Comparison of ENCODE assay signal across 21 cellular contexts in the genomic region with DNA sequence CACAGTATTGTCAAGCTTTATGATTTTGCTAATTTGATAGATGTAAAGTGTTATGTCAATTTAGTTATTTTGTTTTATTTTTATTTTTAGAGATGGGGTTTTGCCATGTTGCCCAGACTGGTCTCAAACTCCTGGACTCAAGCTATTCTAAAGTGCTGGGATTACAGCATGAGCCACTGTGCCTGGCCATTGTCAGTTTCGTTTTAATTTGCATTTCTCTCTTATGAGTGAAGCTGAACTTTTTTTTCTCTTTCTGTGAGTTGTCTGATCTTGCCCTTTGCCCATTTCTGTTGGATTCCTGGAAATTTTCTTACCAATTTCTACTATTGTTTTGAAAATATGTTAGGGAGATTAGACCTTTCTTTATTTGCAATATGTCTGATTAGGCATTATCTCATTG. TPM values are rescaled to one million over a fixed set of nuclear protein-coding genes. Genes with fewer than 3 reads are reported as not detected.
DNase-seq lines count a peak whose midpoint lies in the region; ATAC-seq, FAIRE-seq and TF ChIP-seq lines count a peak whose summit lies in the region.
"Had no signal": no experiment of that assay in that cellular context is flagged by ENCODE, and none has a peak within 500 bp of the region (broad histone marks: within the 10 kb centered on the region; RNA-seq: fewer than 3 reads in every experiment).

No MANE protein-coding gene starts in this region.

- H2AFZ ChIP-seq in Karpas-422 (ENCODE audit: low read length) (no peak overlapping the region), GM12878 (ENCODE audit: control insufficient read depth, low read depth, low read length) (no peak overlapping the region)
- H2AFZ ChIP-seq: GM23338 had no signal

- TF ChIP-seq POLR2A in GM12892 (IDR thresholded peaks at IDR 0.05; ENCODE audit: low read depth, low read length) (no peak), GM12878 (IDR thresholded peaks at IDR 0.05; ENCODE audit: low read depth, low read length) (no peak)

- 0% methylated on average over 1 of the region's 1 CpG for WGBS in GM12878 (ENCODE audit: insufficient coverage, insufficient replicate concordance, low lambda C conversion rate, missing lambda C conversion rate)

- peaks cover 12 to 31% (median 27%) of the 10 kb centered on the region in 3 donors for H3K36me3 Mint-ChIP-seq in immature natural killer cell

- no peak for TF ChIP-seq EP300 in GM12878 (IDR thresholded peaks at IDR 0.05; ENCODE audit: borderline replicate concordance in 1 of 2, control insufficient read depth in 1 of 2, low read depth in 2 of 2, low read length in 2 of 2)

- H3K9me3 Mint-ChIP-seq in immature natural killer cell: no peaks in the 10 kb centered on the region
- H3K9me3 Mint-ChIP-seq: CD8-positive, alpha-beta memory T cell; GM23338; IgD-negative memory B cell had no signal

- no TSS peak for BruUV-seq in GM12878 (replicated peaks; lab: Mats Ljungman, UMichigan)

- no peaks in the 10 kb centered on the region for H3K9me2 ChIP-seq in Karpas-422 (replicated peaks; ENCODE audit: insufficient read depth, low read length)

- POLR2A ChIA-PET in GM12878 (lab: Charles Lee): interaction anchor here (1.1 to 1.2 kb wide), 2 partner anchors 9 to 15 kb away, joined by 3 read pairs; partner anchors contain the start of gene NEU3

- RAD21 ChIA-PET in GM12878 (lab: Charles Lee; ENCODE audit: unreplicated experiment): interaction anchor here (0.7 to 1.2 kb wide), 4 partner anchors 11 to 74 kb away, joined by 3 to 5 read pairs (median 4); partner anchors contain the start of gene NEU3

- peak; percentile 58 for ATAC-seq in GM19324 (IDR thresholded peaks at IDR 0.05; ENCODE audit: low FRiP score, unreplicated experiment)
- ATAC-seq in GM12878: peak; percentile 82
- ATAC-seq: GM23338, HepG2 had no signal

- H3K4me3 ChIP-seq in Karpas-422 (ENCODE audit: low read length) (no peak overlapping the region), GM12878 (no peak overlapping the region)
- H3K4me3 ChIP-seq: BLaER1 treated with 17β-estradiol and CSF1 and Interleukin-3, amounts not matched to agents 10 nM and 100 nM; GM23338 had no signal

- TF ChIP-seq CTCF in GM12878 (IDR thresholded peaks at IDR 0.05 in 2 of 3, conservative IDR thresholded peaks at IDR 0.05 in 1 of 3; ENCODE audit: control insufficient read depth in 2 of 3, extremely low read depth in 1 of 3, insufficient read depth in 1 of 3, low read depth in 3 of 3, low read length in 3 of 3): no peak

- no peak overlapping the region for H3K9ac ChIP-seq in Karpas-422 (ENCODE audit: low read length)
- no peak overlapping the region for H3K9ac ChIP-seq in GM12878 (ENCODE audit: control insufficient read depth, insufficient read depth, low read length)
- H3K9ac ChIP-seq: BLaER1 treated with 17β-estradiol and CSF1 and Interleukin-3, amounts not matched to agents 10 nM and 100 nM had no signal

- peaks cover 54% of the 10 kb centered on the region for H3K4me1 ChIP-seq in Karpas-422 (ENCODE audit: low read length)
- H3K4me1 ChIP-seq in GM12878 (ENCODE audit: control insufficient read depth, insufficient read depth, low read length): peaks cover 19% of the 10 kb centered on the region
- H3K4me1 ChIP-seq: BLaER1 treated with 17β-estradiol and CSF1 and Interleukin-3, amounts not matched to agents 10 nM and 100 nM had no signal

- in situ Hi-C loops in GM12878 (cut with MboI): no loop called here

- peaks cover 1 to 2% (median 2%) of the 10 kb centered on the region in 3 donors for H3K27me3 Mint-ChIP-seq in immature natural killer cell (ENCODE audit: low read depth in 3 of 3)
- H3K27me3 Mint-ChIP-seq: B cell; CD8-positive, alpha-beta memory T cell; IgD-negative memory B cell had no signal

- DNase-seq in GM12892 (ENCODE audit: insufficient read length): no peak
- DNase-seq in Karpas-422: no peak
- no peak for DNase-seq in GM12878 (ENCODE audit: low read depth, low spot score)
- DNase-seq in head of caudate nucleus: no peak
- no peak for DNase-seq in NCI-H82 treated with DMSO at 0.1 percent for 48 hours (lab: John Stamatoyannopoulos, UW; ENCODE audit: unreplicated experiment)
- no peak for DNase-seq in immature natural killer cell
- DNase-seq: CD8-positive, alpha-beta memory T cell; COR-L47; DMS 273 treated with DMSO at 0.1 percent for 48 hours; DMS53; DND-41; EL; HCEC 1CT; KBM-7 had no signal

- H3K27ac ChIP-seq in Karpas-422 (ENCODE audit: low read length) (peak overlapping the region; percentile 59), GM12878 (ENCODE audit: control insufficient read depth, insufficient read depth) (no peak overlapping the region)
- H3K27ac ChIP-seq: BLaER1 treated with 17β-estradiol and CSF1 and Interleukin-3, amounts not matched to agents 10 nM and 100 nM had no signal

- SMC1A ChIA-PET in GM12878 (lab: Charles Lee; ENCODE audit: uncharacterized antibody, unreplicated experiment): interaction anchor here (1.0 to 1.1 kb wide), 2 partner anchors 8 to 11 kb away, joined by 4 read pairs; no protein-coding TSS in a partner anchor

- FAIRE-seq in GM12892 (lab: Jason Lieb, UNC) (peak; percentile 73), GM12878 (lab: Jason Lieb, UNC) (no peak)
- FAIRE-seq: H54, HepG2 had no signal

- no peak overlapping the region for H3K4me3 Mint-ChIP-seq in immature natural killer cell
- H3K4me3 Mint-ChIP-seq: B cell; CD8-positive, alpha-beta memory T cell; GM23338; IgD-negative memory B cell had no signal

- no peak overlapping the region for H3K4me2 ChIP-seq in Karpas-422 (ENCODE audit: low read depth, low read length, poor library complexity, severe bottlenecking)
- H3K4me2 ChIP-seq in GM12878 (ENCODE audit: control insufficient read depth, insufficient read depth): peak overlapping the region; percentile 31; the same call in 1 of the 2 replicates
- H3K4me2 ChIP-seq: BLaER1 treated with 17β-estradiol and CSF1 and Interleukin-3, amounts not matched to agents 10 nM and 100 nM; GM23338 had no signal

- H4K20me1 ChIP-seq in Karpas-422 (ENCODE audit: insufficient read depth, low read depth, low read length) (no peaks in the 10 kb centered on the region; the same call in 1 of the 2 replicates), GM12878 (ENCODE audit: control insufficient read depth, insufficient read depth) (no peaks in the 10 kb centered on the region)
- H4K20me1 ChIP-seq: BLaER1 treated with 17β-estradiol and CSF1 and Interleukin-3, amounts not matched to agents 10 nM and 100 nM had no signal

- H3K4me1 Mint-ChIP-seq in immature natural killer cell: no peaks in the 10 kb centered on the region
- H3K4me1 Mint-ChIP-seq: CD8-positive, alpha-beta memory T cell; GM23338 had no signal

- no peak for TF ChIP-seq RAD21 in GM12878 (IDR thresholded peaks at IDR 0.05; ENCODE audit: insufficient read depth, low read depth, low read length)

- no peaks in the 10 kb centered on the region for H3K9me3 ChIP-seq in Karpas-422 (ENCODE audit: low read length)
- H3K9me3 ChIP-seq in GM12878 (replicated peaks; ENCODE audit: control insufficient read depth, insufficient read depth, low read length): no peaks in the 10 kb centered on the region; the same call in 2 of the 3 replicates
- H3K9me3 ChIP-seq: BLaER1 treated with 17β-estradiol and CSF1 and Interleukin-3, amounts not matched to agents 10 nM and 100 nM had no signal

- H3K79me2 ChIP-seq in Karpas-422 (ENCODE audit: low read length) (peaks cover 63% of the 10 kb centered on the region), GM12878 (ENCODE audit: control insufficient read depth, insufficient read depth, low read length) (no peaks in the 10 kb centered on the region; the same call in 1 of the 2 replicates)

- CTCF ChIA-PET in GM12878 (lab: Yijun Ruan, JAX): interaction anchor here (0.8 to 4.0 kb wide), 7 partner anchors 10 to 278 kb away, joined by 3 to 24 read pairs (median 4); partner anchors contain the start of gene NEU3

- intact Hi-C loops in GM12878 (cut with micrococcal nuclease; ENCODE audit: unreplicated experiment): no loop called here
- intact Hi-C loops in head of caudate nucleus (cut with DNase I): no loop called here

- no peak overlapping the region for H3K27ac Mint-ChIP-seq in immature natural killer cell
- H3K27ac Mint-ChIP-seq: B cell; CD8-positive, alpha-beta memory T cell; GM23338; IgD-negative memory B cell had no signal

- no peaks in the 10 kb centered on the region for H3K27me3 ChIP-seq in Karpas-422 (ENCODE audit: low read length)
- no peaks in the 10 kb centered on the region for H3K27me3 ChIP-seq in GM12878 (replicated peaks in 1 of 2; ENCODE audit: control insufficient read depth in 2 of 2, insufficient read depth in 2 of 2, low read length in 1 of 2)
- H3K27me3 ChIP-seq: BLaER1 treated with 17β-estradiol and CSF1 and Interleukin-3, amounts not matched to agents 10 nM and 100 nM had no signal

- H3K36me3 ChIP-seq in Karpas-422 (ENCODE audit: insufficient read depth, low read length) (peaks cover 78% of the 10 kb centered on the region), GM12878 (ENCODE audit: control insufficient read depth in 2 of 2, insufficient read depth in 2 of 2, low read length in 1 of 2) (peaks cover 9 to 25% of the 10 kb centered on the region in 2 experiments)

RNA-seq across cellular contexts. Expression of gene NEU3, which starts 15.5 kb away (rescaled TPM):
- polyA plus RNA-seq in GM12892 (2012; ENCODE audit: missing spikeins): 8.6 TPM
- total RNA-seq in Karpas-422 (2014; rRNA removed; shearing (Covaris generic); ENCODE audit: low replicate concordance): 103 and 133 TPM in 2 replicates
- total RNA-seq in GM12878 (2013; cell fraction: nucleolus; rRNA removed): 40.3 and 47.0 TPM in 2 replicates
- total RNA-seq in GM12878 (2014; rRNA removed) (17.3 and 18.1 TPM in 2 replicates), GM12878 (2014; rRNA removed; fragmentation: Illumina TruSeq; extraction: Trizol) (14.8 and 15.4 TPM in 2 replicates), GM12878 (2021) (13.3 and 13.9 TPM in 2 replicates)
- 6.7 TPM for polyA plus RNA-seq in GM12878 (2011; ENCODE audit: low read depth)
- polyA plus RNA-seq in GM12878 (2011; rRNA removed) (13.4 and 14.8 TPM in 2 replicates), GM12878 (2014; fragmentation: Illumina TruSeq; extraction: Trizol) (13.4 and 13.9 TPM in 2 replicates), GM12878 (2014; fragmentation: Nextera tagmentation; extraction: Ambion mirVana) (1 to 10 TPM; 2.5 TPM), GM12878 (2014; rRNA removed) (15.4 and 20.3 TPM in 2 replicates), GM12878 (2016; fragmentation: Nextera tagmentation; extraction: Ambion mirVana) (10 to 100 TPM in 1 of 2 experiments, 1 to 10 TPM in 1; 9.7 to 11.0 TPM), immature natural killer cell (1 to 10 TPM; 1.5 to 4.6 (median 2.0) TPM)
- 16.3 and 19.0 TPM in 2 replicates for polyA plus RNA-seq in GM12878 (2011; cell fraction: cytosol; rRNA removed)
- 21.9 and 22.6 TPM in 2 replicates for polyA plus RNA-seq in GM12878 (2011; cell fraction: nucleus; rRNA removed)
- polyA plus RNA-seq in GM12878 (2012): 7.8 and 8.6 TPM in 2 replicates
- polyA minus RNA-seq in GM12878 (2011; rRNA and poly(A)+ RNA removed): 26.6 and 33.3 TPM in 2 replicates
- polyA minus RNA-seq in GM12878 (2011; cell fraction: cytosol; rRNA and poly(A)+ RNA removed): 12.3 and 13.1 TPM in 2 replicates
- polyA minus RNA-seq in GM12878 (2011; cell fraction: nucleus; rRNA and poly(A)+ RNA removed): 14.0 and 25.3 TPM in 2 replicates

RNA-seq across cellular contexts. Expression of gene SPCS2, which starts 55.1 kb away (rescaled TPM):
- 129 TPM for polyA plus RNA-seq in GM12892 (2012; ENCODE audit: missing spikeins)
- 33.2 and 91.5 TPM in 2 replicates for total RNA-seq in Karpas-422 (2014; rRNA removed; shearing (Covaris generic); ENCODE audit: low replicate concordance)
- total RNA-seq in GM12878 (2013; cell fraction: nucleolus; rRNA removed): 71.4 and 148 TPM in 2 replicates
- total RNA-seq in GM12878 (2014; rRNA removed) (40.7 and 48.3 TPM in 2 replicates), GM12878 (2014; rRNA removed; fragmentation: Illumina TruSeq; extraction: Trizol) (52.9 and 53.6 TPM in 2 replicates), GM12878 (2021) (143 and 145 TPM in 2 replicates)
- polyA plus RNA-seq in GM12878 (2011; ENCODE audit: low read depth): 91.2 TPM
- polyA plus RNA-seq in GM12878 (2011; rRNA removed) (192 and 234 TPM in 2 replicates), GM12878 (2014; fragmentation: Illumina TruSeq; extraction: Trizol) (176 and 220 TPM in 2 replicates), GM12878 (2014; fragmentation: Nextera tagmentation; extraction: Ambion mirVana) (100 to 1,000 TPM; 429 to 430 TPM), GM12878 (2014; rRNA removed) (192 and 236 TPM in 2 replicates), GM12878 (2016; fragmentation: Nextera tagmentation; extraction: Ambion mirVana) (100 to 1,000 TPM; 636 to 661 TPM), immature natural killer cell (100 to 1,000 TPM; 236 to 327 (median 281) TPM)
- polyA plus RNA-seq in GM12878 (2011; cell fraction: cytosol; rRNA removed): 44.5 and 78.9 TPM in 2 replicates
- 26.5 and 50.5 TPM in 2 replicates for polyA plus RNA-seq in GM12878 (2011; cell fraction: nucleus; rRNA removed)
- polyA plus RNA-seq in GM12878 (2012): 139 and 145 TPM in 2 replicates
- 24.5 and 29.1 TPM in 2 replicates for polyA minus RNA-seq in GM12878 (2011; rRNA and poly(A)+ RNA removed)
- polyA minus RNA-seq in GM12878 (2011; cell fraction: cytosol; rRNA and poly(A)+ RNA removed): 14.6 and 14.7 TPM in 2 replicates
- polyA minus RNA-seq in GM12878 (2011; cell fraction: nucleus; rRNA and poly(A)+ RNA removed): 4.5 and 15.3 TPM in 2 replicates

RNA-seq across cellular contexts. Expression of gene XRRA1, which starts 55.3 kb away (rescaled TPM):
- 4.6 TPM for polyA plus RNA-seq in GM12892 (2012; ENCODE audit: missing spikeins)
- total RNA-seq in Karpas-422 (2014; rRNA removed; shearing (Covaris generic); ENCODE audit: low replicate concordance): 29.7 and 56.3 TPM in 2 replicates
- total RNA-seq in GM12878 (2013; cell fraction: nucleolus; rRNA removed): 20.4 and 26.9 TPM in 2 replicates
- total RNA-seq in GM12878 (2014; rRNA removed) (3.7 and 4.1 TPM in 2 replicates), GM12878 (2014; rRNA removed; fragmentation: Illumina TruSeq; extraction: Trizol) (3.9 and 5.2 TPM in 2 replicates), GM12878 (2021) (7.3 and 11.0 TPM in 2 replicates)
- polyA plus RNA-seq in GM12878 (2011; ENCODE audit: low read depth): 2.0 TPM
- polyA plus RNA-seq in GM12878 (2011; rRNA removed) (3.2 and 4.6 TPM in 2 replicates), GM12878 (2014; fragmentation: Illumina TruSeq; extraction: Trizol) (4.6 and 5.9 TPM in 2 replicates), GM12878 (2014; fragmentation: Nextera tagmentation; extraction: Ambion mirVana) (1 to 10 TPM; 2.5 to 7.4 TPM), GM12878 (2014; rRNA removed) (3.1 and 3.9 TPM in 2 replicates), GM12878 (2016; fragmentation: Nextera tagmentation; extraction: Ambion mirVana) (1 to 10 TPM; 7.4 to 8.8 TPM), immature natural killer cell (10 to 100 TPM in 1 of 3 donors, 1 to 10 TPM in 2; 3.4 to 10.6 (median 7.2) TPM)
- polyA plus RNA-seq in GM12878 (2011; cell fraction: cytosol; rRNA removed): 3.3 and 4.0 TPM in 2 replicates
- polyA plus RNA-seq in GM12878 (2011; cell fraction: nucleus; rRNA removed): 7.3 and 10.9 TPM in 2 replicates
- polyA plus RNA-seq in GM12878 (2012): 3.7 and 4.3 TPM in 2 replicates
- 9.7 and 13.0 TPM in 2 replicates for polyA minus RNA-seq in GM12878 (2011; rRNA and poly(A)+ RNA removed)
- 2.9 and 4.3 TPM in 2 replicates for polyA minus RNA-seq in GM12878 (2011; cell fraction: cytosol; rRNA and poly(A)+ RNA removed)
- 8.6 and 12.6 TPM in 2 replicates for polyA minus RNA-seq in GM12878 (2011; cell fraction: nucleus; rRNA and poly(A)+ RNA removed)
